15 cellular contexts compared by ENCODE assay signal in genomic region chr7:28479507-28479947, GRCh38.
DNase-seq lines count a peak whose midpoint lies in the region; ATAC-seq and TF ChIP-seq lines count a peak whose summit lies in the region.
"Had no signal": no experiment of that assay in that cellular context is flagged by ENCODE, and none has a peak within 500 bp of the region (broad histone marks: within the 10 kb centered on the region; RNA-seq: fewer than 3 reads in every experiment).

No MANE protein-coding gene starts in this region.

- no peaks in the 10 kb centered on the region for H3K79me1 ChIP-seq in H9 (ENCODE audit: insufficient read depth, low read depth, low read length, poor library complexity, severe bottlenecking)

- no peaks in the 10 kb centered on the region for H3K9me3 ChIP-seq in H9 (ENCODE audit: control insufficient read depth, low read depth, low read length)
- H3K9me3 ChIP-seq: colonic mucosa had no signal

- H3K9me3 Mint-ChIP-seq in H9: no peaks in the 10 kb centered on the region
- H3K9me3 Mint-ChIP-seq: activated naive CD4-positive, alpha-beta T cell treated with anti-CD3 and anti-CD28 coated beads for 36 hours had no signal

- H4K91ac ChIP-seq in H9 (ENCODE audit: insufficient read length, low read depth, low read length): no peak overlapping the region

- ATAC-seq in GM19452 (IDR thresholded peaks at IDR 0.05; ENCODE audit: unreplicated experiment) (peak; percentile 81), HG02852 (IDR thresholded peaks at IDR 0.05; ENCODE audit: unreplicated experiment) (peak; percentile 57), HG03460 (IDR thresholded peaks at IDR 0.05; ENCODE audit: unreplicated experiment) (peak; percentile 73), omental fat pad (ENCODE audit: low FRiP score) (no peak)

- peaks cover 27% of the 10 kb centered on the region; the same call in 1 of the 2 replicates for H3K4me1 ChIP-seq in H9 (ENCODE audit: insufficient read depth, low read length)
- H3K4me1 ChIP-seq: colonic mucosa had no signal

- H2BK5ac ChIP-seq in H9 (ENCODE audit: insufficient read length, low read length): no peak overlapping the region

- H3K14ac ChIP-seq in H9 (ENCODE audit: insufficient read depth, low read length): no peak overlapping the region

- no peak overlapping the region for H4K8ac ChIP-seq in H9 (replicated peaks; ENCODE audit: insufficient read length, low read depth, low read length)

- H3K27me3 Mint-ChIP-seq in H9 (ENCODE audit: low read depth): no peaks in the 10 kb centered on the region; the same call in 1 of the 2 replicates

- H2BK20ac ChIP-seq in H9 (ENCODE audit: low read depth, low read length, poor library complexity, severe bottlenecking): no peak overlapping the region

- H4K5ac ChIP-seq in H9 (ENCODE audit: insufficient read length, low read depth, low read length): no peak overlapping the region

- no peak overlapping the region; a peak in 1 of 7 replicates for H3K27ac Mint-ChIP-seq in H9
- H3K27ac Mint-ChIP-seq: activated naive CD4-positive, alpha-beta T cell treated with anti-CD3 and anti-CD28 coated beads for 36 hours; HFFc6 had no signal

- no peak overlapping the region for H2BK15ac ChIP-seq in H9 (ENCODE audit: low read depth, low read length)

- no peak overlapping the region for H3K27ac ChIP-seq in H9 (ENCODE audit: insufficient read length, low read depth, low read length)
- H3K27ac ChIP-seq: colonic mucosa, SK-N-MC had no signal

- WGBS in H9 (ENCODE audit: extremely low coverage, insufficient read length, low lambda C conversion rate): no CpG with 5 or more reads among the region's 6 CpGs

- no peak overlapping the region for H2BK12ac ChIP-seq in H9 (ENCODE audit: insufficient read length, low read depth, low read length)

- H3K18ac ChIP-seq in H9 (ENCODE audit: insufficient read length, low read depth, low read length): no peak overlapping the region

- peak; percentile 40 for DNase-seq in GM13977 (ENCODE audit: low spot score)
- DNase-seq in H9: no peak
- no peak for DNase-seq in NCI-H1105 treated with DMSO at 0.1 percent for 48 hours (lab: John Stamatoyannopoulos, UW)
- no peak for DNase-seq in HuH-7 (ENCODE audit: low spot score)
- DNase-seq in omental fat pad (ENCODE audit: low spot score): no peak
- DNase-seq: activated naive CD4-positive, alpha-beta T cell treated with anti-CD3 and anti-CD28 coated beads for 36 hours; colonic mucosa; HFFc6; kidney; NCI-H1092; stimulated activated naive CD4-positive, alpha-beta T cell had no signal

- no peak overlapping the region for H3K23ac ChIP-seq in H9 (ENCODE audit: insufficient read length, low read depth, low read length)

- TF ChIP-seq CTCF in GM13977 (IDR thresholded peaks at IDR 0.05; ENCODE audit: extremely low read depth, insufficient read depth, missing control alignments) (no peak), H9 (conservative IDR thresholded peaks at IDR 0.05) (no peak), omental fat pad (IDR thresholded peaks at IDR 0.05) (no peak)

- H3K36me3 Mint-ChIP-seq in H9 (ENCODE audit: insufficient read depth in 1 of 3, low read depth in 3 of 3): no peaks in the 10 kb centered on the region

- H2AK5ac ChIP-seq in H9 (ENCODE audit: insufficient read length, low read length): no peak overlapping the region

- no peaks in the 10 kb centered on the region for H4K20me1 ChIP-seq in H9 (ENCODE audit: control insufficient read depth, insufficient read depth, insufficient read length)

- no peaks in the 10 kb centered on the region for H3K27me3 ChIP-seq in H9 (ENCODE audit: insufficient read depth, low read length)
- H3K27me3 ChIP-seq: colonic mucosa had no signal

- H3K9ac ChIP-seq in H9 (ENCODE audit: extremely low read depth, insufficient read length, low read length): no peak overlapping the region

- H2BK120ac ChIP-seq in H9 (ENCODE audit: low read depth, low read length, poor library complexity, severe bottlenecking): no peak overlapping the region

- no peaks in the 10 kb centered on the region for H3K23me2 ChIP-seq in H9 (ENCODE audit: insufficient read length, low read depth, low read length, poor library complexity, severe bottlenecking)

- no peak overlapping the region for H3K56ac ChIP-seq in H9 (ENCODE audit: insufficient read length, low read depth, low read length)

- no peak overlapping the region for H3K4me2 ChIP-seq in H9 (ENCODE audit: insufficient read depth, insufficient read length, low read length)

- no peaks in the 10 kb centered on the region for H3K79me2 ChIP-seq in H9 (ENCODE audit: insufficient read depth, low read length)

- H3T11ph ChIP-seq in H9 (ENCODE audit: low read length): no peak overlapping the region

- H3K4me1 Mint-ChIP-seq in H9: peaks cover 48 to 55% of the 10 kb centered on the region in 2 experiments

- H2AFZ ChIP-seq in H9 (ENCODE audit: low read length): no peak overlapping the region

- in situ Hi-C loops in GM13977 (cut with MboI; ENCODE audit: low pct_unique_long_range_greater_than_20kb, low sequenced_read_pairs, unreplicated experiment): no loop called here

- no peak overlapping the region for H3K4ac ChIP-seq in H9 (ENCODE audit: low read depth, low read length)

- H3K4me3 Mint-ChIP-seq in H9: no peak overlapping the region
- H3K4me3 Mint-ChIP-seq: activated naive CD4-positive, alpha-beta T cell treated with anti-CD3 and anti-CD28 coated beads for 36 hours; HFFc6 had no signal
